ENCODE assay signal across 1 cellular context in the genomic region with DNA sequence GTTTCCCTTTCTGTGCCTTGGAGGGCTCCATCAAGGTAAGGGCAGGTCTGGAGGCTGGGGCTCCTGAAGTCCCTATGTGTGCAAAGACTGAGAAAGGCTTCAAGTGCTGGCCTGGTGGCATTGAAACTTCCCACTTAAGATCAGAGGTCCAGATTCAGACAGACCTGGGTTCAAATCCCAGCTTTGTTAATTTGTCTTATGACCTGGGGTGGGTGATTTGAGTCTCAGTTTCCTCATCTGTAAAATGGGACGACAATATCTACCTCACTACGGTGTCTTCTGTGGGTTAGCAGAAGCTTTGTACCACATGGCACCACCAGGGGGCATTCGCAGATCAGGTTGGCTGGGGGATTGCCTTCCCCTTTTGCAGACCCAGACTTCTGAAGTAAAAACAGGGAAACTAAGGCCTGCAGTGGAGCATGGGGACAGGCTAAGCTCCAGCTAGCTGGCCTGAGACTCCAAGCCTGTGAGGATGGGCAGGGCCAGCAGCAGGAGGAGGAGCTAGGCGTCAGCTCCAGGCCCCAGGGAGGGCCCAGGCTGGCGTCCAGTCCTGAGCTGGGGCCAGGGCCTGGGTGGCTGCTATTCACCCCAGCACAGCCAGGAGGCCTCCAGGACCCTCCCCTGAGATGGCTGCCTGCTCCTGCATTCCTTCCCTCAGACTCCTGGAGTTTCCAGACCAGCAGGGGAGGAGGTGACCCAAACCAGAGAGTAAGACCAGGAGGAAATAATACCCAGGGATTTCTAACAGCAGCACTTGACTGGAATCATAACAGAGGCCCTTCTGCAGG.
TF ChIP-seq lines count a peak whose summit lies in the region.

No MANE protein-coding gene starts in this region.

TF ChIP-seq in WTC11, 78 proteins besides CTCF, POLR2A, EP300 and RAD21 (continued from another document):
- no peak for TF ChIP-seq TEAD1 (CRISPR knock-in tag; IDR thresholded peaks at IDR 0.05)
- TF ChIP-seq NFATC4 (CRISPR knock-in tag; IDR thresholded peaks at IDR 0.05), result no peak
- TF ChIP-seq, protein P1, sequence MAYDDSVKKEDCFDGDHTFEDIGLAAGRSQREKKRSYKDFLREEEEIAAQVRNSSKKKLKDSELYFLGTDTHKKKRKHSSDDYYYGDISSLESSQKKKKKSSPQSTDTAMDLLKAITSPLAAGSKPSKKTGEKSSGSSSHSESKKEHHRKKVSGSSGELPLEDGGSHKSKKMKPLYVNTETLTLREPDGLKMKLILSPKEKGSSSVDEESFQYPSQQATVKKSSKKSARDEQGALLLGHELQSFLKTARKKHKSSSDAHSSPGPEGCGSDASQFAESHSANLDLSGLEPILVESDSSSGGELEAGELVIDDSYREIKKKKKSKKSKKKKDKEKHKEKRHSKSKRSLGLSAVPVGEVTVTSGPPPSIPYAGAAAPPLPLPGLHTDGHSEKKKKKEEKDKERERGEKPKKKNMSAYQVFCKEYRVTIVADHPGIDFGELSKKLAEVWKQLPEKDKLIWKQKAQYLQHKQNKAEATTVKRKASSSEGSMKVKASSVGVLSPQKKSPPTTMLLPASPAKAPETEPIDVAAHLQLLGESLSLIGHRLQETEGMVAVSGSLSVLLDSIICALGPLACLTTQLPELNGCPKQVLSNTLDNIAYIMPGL (CRISPR knock-in tag; IDR thresholded peaks at IDR 0.05), result no peak
- TF ChIP-seq ZNF121 (CRISPR knock-in tag; IDR thresholded peaks at IDR 0.05), result peak; percentile 99
- TF ChIP-seq, protein P2, sequence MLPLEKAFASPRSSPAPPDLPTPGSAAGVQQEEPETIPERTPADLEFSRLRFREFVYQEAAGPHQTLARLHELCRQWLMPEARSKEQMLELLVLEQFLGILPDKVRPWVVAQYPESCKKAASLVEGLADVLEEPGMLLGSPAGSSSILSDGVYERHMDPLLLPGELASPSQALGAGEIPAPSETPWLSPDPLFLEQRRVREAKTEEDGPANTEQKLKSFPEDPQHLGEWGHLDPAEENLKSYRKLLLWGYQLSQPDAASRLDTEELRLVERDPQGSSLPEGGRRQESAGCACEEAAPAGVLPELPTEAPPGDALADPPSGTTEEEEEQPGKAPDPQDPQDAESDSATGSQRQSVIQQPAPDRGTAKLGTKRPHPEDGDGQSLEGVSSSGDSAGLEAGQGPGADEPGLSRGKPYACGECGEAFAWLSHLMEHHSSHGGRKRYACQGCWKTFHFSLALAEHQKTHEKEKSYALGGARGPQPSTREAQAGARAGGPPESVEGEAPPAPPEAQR (CRISPR knock-in tag; IDR thresholded peaks at IDR 0.05), result peak; percentile 62; the same call in 1 of the 2 replicates
- no peak for TF ChIP-seq CBFB (CRISPR knock-in tag; IDR thresholded peaks at IDR 0.05; ENCODE audit: low read depth)
- TF ChIP-seq ZNF423 (CRISPR knock-in tag; IDR thresholded peaks at IDR 0.05), result peak; percentile 67; the same call in 1 of the 2 replicates
- TF ChIP-seq JAZF1 (CRISPR knock-in tag; IDR thresholded peaks at IDR 0.05), result no peak
- TF ChIP-seq ZBTB21 (CRISPR knock-in tag; IDR thresholded peaks at IDR 0.05; ENCODE audit: borderline replicate concordance), result no peak
- peak; percentile 54; the same call in 1 of the 2 replicates for TF ChIP-seq PRRX2 (CRISPR knock-in tag; IDR thresholded peaks at IDR 0.05)
- TF ChIP-seq, protein P3, sequence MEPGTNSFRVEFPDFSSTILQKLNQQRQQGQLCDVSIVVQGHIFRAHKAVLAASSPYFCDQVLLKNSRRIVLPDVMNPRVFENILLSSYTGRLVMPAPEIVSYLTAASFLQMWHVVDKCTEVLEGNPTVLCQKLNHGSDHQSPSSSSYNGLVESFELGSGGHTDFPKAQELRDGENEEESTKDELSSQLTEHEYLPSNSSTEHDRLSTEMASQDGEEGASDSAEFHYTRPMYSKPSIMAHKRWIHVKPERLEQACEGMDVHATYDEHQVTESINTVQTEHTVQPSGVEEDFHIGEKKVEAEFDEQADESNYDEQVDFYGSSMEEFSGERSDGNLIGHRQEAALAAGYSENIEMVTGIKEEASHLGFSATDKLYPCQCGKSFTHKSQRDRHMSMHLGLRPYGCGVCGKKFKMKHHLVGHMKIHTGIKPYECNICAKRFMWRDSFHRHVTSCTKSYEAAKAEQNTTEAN (CRISPR knock-in tag; IDR thresholded peaks at IDR 0.05), result no peak
- TF ChIP-seq, protein P4, sequence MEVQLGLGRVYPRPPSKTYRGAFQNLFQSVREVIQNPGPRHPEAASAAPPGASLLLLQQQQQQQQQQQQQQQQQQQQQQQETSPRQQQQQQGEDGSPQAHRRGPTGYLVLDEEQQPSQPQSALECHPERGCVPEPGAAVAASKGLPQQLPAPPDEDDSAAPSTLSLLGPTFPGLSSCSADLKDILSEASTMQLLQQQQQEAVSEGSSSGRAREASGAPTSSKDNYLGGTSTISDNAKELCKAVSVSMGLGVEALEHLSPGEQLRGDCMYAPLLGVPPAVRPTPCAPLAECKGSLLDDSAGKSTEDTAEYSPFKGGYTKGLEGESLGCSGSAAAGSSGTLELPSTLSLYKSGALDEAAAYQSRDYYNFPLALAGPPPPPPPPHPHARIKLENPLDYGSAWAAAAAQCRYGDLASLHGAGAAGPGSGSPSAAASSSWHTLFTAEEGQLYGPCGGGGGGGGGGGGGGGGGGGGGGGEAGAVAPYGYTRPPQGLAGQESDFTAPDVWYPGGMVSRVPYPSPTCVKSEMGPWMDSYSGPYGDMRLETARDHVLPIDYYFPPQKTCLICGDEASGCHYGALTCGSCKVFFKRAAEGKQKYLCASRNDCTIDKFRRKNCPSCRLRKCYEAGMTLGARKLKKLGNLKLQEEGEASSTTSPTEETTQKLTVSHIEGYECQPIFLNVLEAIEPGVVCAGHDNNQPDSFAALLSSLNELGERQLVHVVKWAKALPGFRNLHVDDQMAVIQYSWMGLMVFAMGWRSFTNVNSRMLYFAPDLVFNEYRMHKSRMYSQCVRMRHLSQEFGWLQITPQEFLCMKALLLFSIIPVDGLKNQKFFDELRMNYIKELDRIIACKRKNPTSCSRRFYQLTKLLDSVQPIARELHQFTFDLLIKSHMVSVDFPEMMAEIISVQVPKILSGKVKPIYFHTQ (CRISPR knock-in tag; IDR thresholded peaks at IDR 0.05), result 0 out of 2 replicates have a peak, but pooled peaks have one; percentile 7
- TF ChIP-seq TEAD4 (CRISPR knock-in tag; IDR thresholded peaks at IDR 0.05), result no peak
- TF ChIP-seq, protein P5, sequence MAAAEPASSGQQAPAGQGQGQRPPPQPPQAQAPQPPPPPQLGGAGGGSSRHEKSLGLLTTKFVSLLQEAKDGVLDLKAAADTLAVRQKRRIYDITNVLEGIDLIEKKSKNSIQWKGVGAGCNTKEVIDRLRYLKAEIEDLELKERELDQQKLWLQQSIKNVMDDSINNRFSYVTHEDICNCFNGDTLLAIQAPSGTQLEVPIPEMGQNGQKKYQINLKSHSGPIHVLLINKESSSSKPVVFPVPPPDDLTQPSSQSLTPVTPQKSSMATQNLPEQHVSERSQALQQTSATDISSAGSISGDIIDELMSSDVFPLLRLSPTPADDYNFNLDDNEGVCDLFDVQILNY (CRISPR knock-in tag; IDR thresholded peaks at IDR 0.05), result no peak
- no peak for TF ChIP-seq ETV6 (CRISPR knock-in tag; IDR thresholded peaks at IDR 0.05)
- TF ChIP-seq ZNF396 (CRISPR knock-in tag; IDR thresholded peaks at IDR 0.05; ENCODE audit: borderline replicate concordance), result peak; percentile 75; the same call in 1 of the 2 replicates
- TF ChIP-seq, protein P6, sequence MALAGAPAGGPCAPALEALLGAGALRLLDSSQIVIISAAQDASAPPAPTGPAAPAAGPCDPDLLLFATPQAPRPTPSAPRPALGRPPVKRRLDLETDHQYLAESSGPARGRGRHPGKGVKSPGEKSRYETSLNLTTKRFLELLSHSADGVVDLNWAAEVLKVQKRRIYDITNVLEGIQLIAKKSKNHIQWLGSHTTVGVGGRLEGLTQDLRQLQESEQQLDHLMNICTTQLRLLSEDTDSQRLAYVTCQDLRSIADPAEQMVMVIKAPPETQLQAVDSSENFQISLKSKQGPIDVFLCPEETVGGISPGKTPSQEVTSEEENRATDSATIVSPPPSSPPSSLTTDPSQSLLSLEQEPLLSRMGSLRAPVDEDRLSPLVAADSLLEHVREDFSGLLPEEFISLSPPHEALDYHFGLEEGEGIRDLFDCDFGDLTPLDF (CRISPR knock-in tag; IDR thresholded peaks at IDR 0.05), result no peak
- TF ChIP-seq, protein P7, sequence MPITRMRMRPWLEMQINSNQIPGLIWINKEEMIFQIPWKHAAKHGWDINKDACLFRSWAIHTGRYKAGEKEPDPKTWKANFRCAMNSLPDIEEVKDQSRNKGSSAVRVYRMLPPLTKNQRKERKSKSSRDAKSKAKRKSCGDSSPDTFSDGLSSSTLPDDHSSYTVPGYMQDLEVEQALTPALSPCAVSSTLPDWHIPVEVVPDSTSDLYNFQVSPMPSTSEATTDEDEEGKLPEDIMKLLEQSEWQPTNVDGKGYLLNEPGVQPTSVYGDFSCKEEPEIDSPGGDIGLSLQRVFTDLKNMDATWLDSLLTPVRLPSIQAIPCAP (CRISPR knock-in tag; IDR thresholded peaks at IDR 0.05), result no peak
- TF ChIP-seq, protein P8, sequence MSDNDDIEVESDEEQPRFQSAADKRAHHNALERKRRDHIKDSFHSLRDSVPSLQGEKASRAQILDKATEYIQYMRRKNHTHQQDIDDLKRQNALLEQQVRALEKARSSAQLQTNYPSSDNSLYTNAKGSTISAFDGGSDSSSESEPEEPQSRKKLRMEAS (CRISPR knock-in tag; IDR thresholded peaks at IDR 0.05), result 0 out of 2 replicates have a peak, but pooled peaks have one; percentile 40
